ENCODE assay signal across 16 cellular contexts in the genomic region with DNA sequence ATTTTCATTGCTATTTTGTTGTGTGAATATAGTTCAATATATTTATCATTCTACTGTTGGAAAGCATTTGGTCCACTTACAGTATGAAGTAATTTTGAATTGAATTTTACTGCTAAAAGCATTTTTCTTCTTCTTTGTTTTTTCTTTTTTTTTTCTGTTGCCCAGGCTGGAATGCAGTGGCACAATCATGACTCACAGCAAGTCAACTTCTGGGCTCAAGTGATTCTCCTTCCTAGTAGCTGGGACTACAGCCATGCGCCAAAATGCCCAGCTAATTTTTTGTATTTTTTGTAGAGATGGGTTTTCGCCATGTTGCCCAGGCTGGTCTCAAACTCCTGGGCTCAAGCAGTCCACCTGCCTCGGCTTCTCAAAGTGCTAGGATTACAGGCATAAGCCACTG. TPM values are rescaled to one million over a fixed set of nuclear protein-coding genes. Genes with fewer than 3 reads are reported as not detected.
A peak's percentile ranks its signal among the peaks of the same experiment; 100 is the strongest.
DNase-seq lines count a peak whose midpoint lies in the region; TF ChIP-seq lines count a peak whose summit lies in the region.
"Had no signal": no experiment of that assay in that cellular context is flagged by ENCODE, and none has a peak within 500 bp of the region (broad histone marks: within the 10 kb centered on the region; RNA-seq: fewer than 3 reads in every experiment).

No MANE protein-coding gene starts in this region.

- POLR2A ChIA-PET in HEK293 (lab: Yijun Ruan, JAX): no interaction called here
- POLR2A ChIA-PET in activated CD4-positive, alpha-beta memory T cell treated with anti-CD3 and anti-CD28 coated beads for 36 hours (lab: Charles Lee): no interaction called here

- intact Hi-C loops in activated CD4-positive, alpha-beta memory T cell treated with anti-CD3 and anti-CD28 coated beads for 36 hours (cut with micrococcal nuclease): loop anchor here (5.0 kb wide), 1 partner anchor 668 kb away; the partner anchor contains the start of gene C1D

- H3K4me1 Mint-ChIP-seq in activated CD4-positive, alpha-beta memory T cell treated with anti-CD3 and anti-CD28 coated beads for 36 hours (ENCODE audit: low read depth): peaks cover 6% of the 10 kb centered on the region
- H3K4me1 Mint-ChIP-seq in activated T-cell treated with anti-CD3 and anti-CD28 coated beads, Interleukin-2, amount 50 U/mL, for 24 hours (ENCODE audit: low read depth): peaks cover 14% of the 10 kb centered on the region

- no peak overlapping the region for H3K4me3 ChIP-seq in HEK293 (ENCODE audit: low read depth, low read length)

- peaks cover 6% of the 10 kb centered on the region; the same call in 1 of the 2 replicates for H3K4me1 ChIP-seq in HEK293 (ENCODE audit: control insufficient read depth, insufficient read depth, low read length)

- no peak overlapping the region for H3K4me3 Mint-ChIP-seq in activated CD4-positive, alpha-beta memory T cell treated with anti-CD3 and anti-CD28 coated beads for 36 hours
- H3K4me3 Mint-ChIP-seq in activated T-cell treated with anti-CD3 and anti-CD28 coated beads, Interleukin-2, amount 50 U/mL, for 24 hours: no peak overlapping the region
- H3K4me3 Mint-ChIP-seq: stimulated activated effector memory CD8-positive, alpha-beta T cell treated with anti-CD3 and anti-CD28 coated beads, Interleukin-12 subunit alpha, Interleukin-12 subunit beta, amount 100 ng/mL, for 72 hours had no signal

- H3K27me3 Mint-ChIP-seq in activated CD4-positive, alpha-beta memory T cell treated with anti-CD3 and anti-CD28 coated beads for 36 hours: no peaks in the 10 kb centered on the region
- H3K27me3 Mint-ChIP-seq in activated T-cell treated with anti-CD3 and anti-CD28 coated beads, Interleukin-2, amount 50 U/mL, for 24 hours: no peaks in the 10 kb centered on the region

- peaks cover 5% of the 10 kb centered on the region for H3K36me3 Mint-ChIP-seq in activated CD4-positive, alpha-beta memory T cell treated with anti-CD3 and anti-CD28 coated beads for 36 hours
- H3K36me3 Mint-ChIP-seq in activated T-cell treated with anti-CD3 and anti-CD28 coated beads, Interleukin-2, amount 50 U/mL, for 24 hours (ENCODE audit: low read depth): peaks cover 13% of the 10 kb centered on the region

- CTCF ChIA-PET in HEK293 (lab: Yijun Ruan, JAX): no interaction called here
- CTCF ChIA-PET in activated CD4-positive, alpha-beta memory T cell treated with anti-CD3 and anti-CD28 coated beads for 36 hours (lab: Charles Lee): no interaction called here

- H3K27ac Mint-ChIP-seq in activated CD4-positive, alpha-beta memory T cell treated with anti-CD3 and anti-CD28 coated beads for 36 hours: no peak overlapping the region
- H3K27ac Mint-ChIP-seq in activated T-cell treated with anti-CD3 and anti-CD28 coated beads, Interleukin-2, amount 50 U/mL, for 24 hours: no peak overlapping the region
- H3K27ac Mint-ChIP-seq: stimulated activated effector memory CD8-positive, alpha-beta T cell treated with anti-CD3 and anti-CD28 coated beads, Interleukin-12 subunit alpha, Interleukin-12 subunit beta, amount 100 ng/mL, for 72 hours had no signal

- no peaks in the 10 kb centered on the region for H3K9me3 ChIP-seq in HEK293 (ENCODE audit: control insufficient read depth, insufficient read depth, low read depth, low read length)

- H3K27ac ChIP-seq in HEK293 (ENCODE audit: extremely low read depth, low read depth, low read length): no peak overlapping the region

- TF ChIP-seq CTCF in HEK293 (tag by site-specific recombination; IDR thresholded peaks at IDR 0.05): no peak

- no peaks in the 10 kb centered on the region for H3K9me3 Mint-ChIP-seq in activated CD4-positive, alpha-beta memory T cell treated with anti-CD3 and anti-CD28 coated beads for 36 hours
- H3K9me3 Mint-ChIP-seq in activated T-cell treated with anti-CD3 and anti-CD28 coated beads, Interleukin-2, amount 50 U/mL, for 24 hours: no peaks in the 10 kb centered on the region
- H3K9me3 Mint-ChIP-seq: stimulated activated effector memory CD8-positive, alpha-beta T cell treated with anti-CD3 and anti-CD28 coated beads, Interleukin-12 subunit alpha, Interleukin-12 subunit beta, amount 100 ng/mL, for 72 hours had no signal

- peak; percentile 50 for DNase-seq in A172 (ENCODE audit: low spot score)
- DNase-seq in amniotic epithelial cell (ENCODE audit: low read depth): peak; percentile 64
- DNase-seq in fibroblast of the conjunctiva (ENCODE audit: low read depth): peak; percentile 16
- no peak for DNase-seq in DMS114 treated with DMSO at 0.1 percent for 48 hours (lab: John Stamatoyannopoulos, UW; ENCODE audit: unreplicated experiment)
- no peak for DNase-seq in activated CD4-positive, alpha-beta memory T cell treated with anti-CD3 and anti-CD28 coated beads for 36 hours
- no peak for DNase-seq in activated T-cell treated with anti-CD3 and anti-CD28 coated beads, Interleukin-2, amount 50 U/mL, for 24 hours
- no peak for DNase-seq in NCI-H1417 (lab: John Stamatoyannopoulos, UW)
- DNase-seq: activated effector memory CD4-positive, alpha-beta T cell treated with Interleukin-2 at 50 U/mL for 16 hours; AML-193; DND-41; MM.1S; NCI-H2171 treated with DMSO at 0.1 percent for 48 hours; stimulated activated CD4-positive, alpha-beta T cell treated with anti-CD3 and anti-CD28 coated beads, Interleukin-2, amount 100 ng/mL, for 24 hours; T-helper 2 cell had no signal

- H3K36me3 ChIP-seq in HEK293 (ENCODE audit: control insufficient read depth in 2 of 2, insufficient read depth in 1 of 2, low read length in 2 of 2): no peaks in the 10 kb centered on the region; a peak in 1 of 3 replicates

TF ChIP-seq in HEK293, 187 proteins besides CTCF, POLR2A, EP300 and RAD21:
- 0 out of 2 replicates have a peak, but pooled peaks have one; percentile 20 for TF ChIP-seq ZNF362 (tag by site-specific recombination; IDR thresholded peaks at IDR 0.05)
- TF ChIP-seq ZNF138 (tag by site-specific recombination; IDR thresholded peaks at IDR 0.05; ENCODE audit: borderline replicate concordance): no peak

RNA-seq across cellular contexts. Expression of gene ETAA1, which starts 2.4 kb away (rescaled TPM):
- total RNA-seq in A172 (2014; rRNA removed; shearing (Covaris generic)): 29.4 and 42.1 TPM in 2 replicates
- total RNA-seq in activated CD4-positive, alpha-beta memory T cell treated with anti-CD3 and anti-CD28 coated beads for 36 hours: 10 to 100 TPM; 10.8 to 11.7 TPM

Comparison
In these comparisons a context has a peak if more than half of its experiments do, and no peak if none do; other contexts are left out.
1. DNase-seq: peak in A172 (single experiment), amniotic epithelial cell (single experiment) and fibroblast of the conjunctiva (single experiment); none in DMS114 treated with DMSO at 0.1 percent for 48 hours (single experiment), activated CD4-positive, alpha-beta memory T cell treated with anti-CD3 and anti-CD28 coated beads for 36 hours (single experiment), activated T-cell treated with anti-CD3 and anti-CD28 coated beads, Interleukin-2, amount 50 U/mL, for 24 hours (single experiment) and NCI-H1417 (0 of 3).